Comparison of ENCODE assay signal across 17 cellular contexts in genomic region chr3:168341192-168341816, GRCh38.
DNase-seq lines count a peak whose midpoint lies in the region; ATAC-seq and TF ChIP-seq lines count a peak whose summit lies in the region.
"Had no signal": no experiment of that assay in that cellular context is flagged by ENCODE, and none has a peak within 500 bp of the region (broad histone marks: within the 10 kb centered on the region; RNA-seq: fewer than 3 reads in every experiment).

No MANE protein-coding gene starts in this region.

- no peak for ATAC-seq in activated CD8-positive, alpha-beta memory T cell treated with anti-CD3 and anti-CD28 coated beads, Interleukin-2, amount 10 ng/mL, durations not matched to agents 7 days and 5 days
- no peak for ATAC-seq in GM18517 (IDR thresholded peaks at IDR 0.05; ENCODE audit: unreplicated experiment)
- ATAC-seq: T-helper 17 cell had no signal

- H3K36me3 Mint-ChIP-seq in activated CD8-positive, alpha-beta memory T cell treated with anti-CD3 and anti-CD28 coated beads, Interleukin-2, amount 10 ng/mL, durations not matched to agents 7 days and 5 days: no peaks in the 10 kb centered on the region

- DNase-seq in AG20443 (ENCODE audit: low spot score) (peak; percentile 37), M059J (ENCODE audit: low read depth) (peak; percentile 4), choroid plexus epithelial cell (ENCODE audit: low read depth) (peak; percentile 79), NCI-H1436 (lab: John Stamatoyannopoulos, UW) (no peak), hepatic stellate cell (ENCODE audit: low spot score) (no peak)
- no peak for DNase-seq in activated CD8-positive, alpha-beta memory T cell treated with anti-CD3 and anti-CD28 coated beads, Interleukin-2, amount 10 ng/mL, durations not matched to agents 7 days and 5 days
- DNase-seq: activated naive CD4-positive, alpha-beta T cell treated with Interleukin-2 at 50 U/mL for 16 hours; cortex of kidney; KG1; lower lobe of right lung; NCI-H2081 treated with DMSO at 0.1 percent for 48 hours; pancreas; stimulated activated CD4-positive, alpha-beta T cell treated with anti-CD3 and anti-CD28 coated beads, Interleukin-2, amount 100 ng/mL, for 24 hours; T-helper 17 cell had no signal

- H4K20me1 ChIP-seq in neural cell (ENCODE audit: insufficient read depth): no peaks in the 10 kb centered on the region

- H3K27ac Mint-ChIP-seq in activated CD8-positive, alpha-beta memory T cell treated with anti-CD3 and anti-CD28 coated beads, Interleukin-2, amount 10 ng/mL, durations not matched to agents 7 days and 5 days: no peak overlapping the region
- H3K27ac Mint-ChIP-seq: T-helper 17 cell had no signal

- no peaks in the 10 kb centered on the region for H3K4me1 Mint-ChIP-seq in activated CD8-positive, alpha-beta memory T cell treated with anti-CD3 and anti-CD28 coated beads, Interleukin-2, amount 10 ng/mL, durations not matched to agents 7 days and 5 days
- H3K4me1 Mint-ChIP-seq: T-helper 17 cell had no signal

- H3K27me3 Mint-ChIP-seq in activated CD8-positive, alpha-beta memory T cell treated with anti-CD3 and anti-CD28 coated beads, Interleukin-2, amount 10 ng/mL, durations not matched to agents 7 days and 5 days: no peaks in the 10 kb centered on the region
- H3K27me3 Mint-ChIP-seq: T-helper 17 cell had no signal

- H3K9ac ChIP-seq in neural cell (ENCODE audit: low read length): no peak overlapping the region

- peak; percentile 59 for TF ChIP-seq EP300 in neural cell (conservative IDR thresholded peaks at IDR 0.05; ENCODE audit: poor library complexity, severe bottlenecking)

- H3K4me3 Mint-ChIP-seq in activated CD8-positive, alpha-beta memory T cell treated with anti-CD3 and anti-CD28 coated beads, Interleukin-2, amount 10 ng/mL, durations not matched to agents 7 days and 5 days: no peak overlapping the region
- H3K4me3 Mint-ChIP-seq: T-helper 17 cell had no signal

- no peak overlapping the region for H2AFZ ChIP-seq in neural cell (ENCODE audit: low read depth, low read length)

- H3K4me3 ChIP-seq in choroid plexus epithelial cell (ENCODE audit: low read depth, low read length) (no peak overlapping the region), neural cell (ENCODE audit: low read length) (peak overlapping the region; percentile 41)
- H3K4me3 ChIP-seq: lower lobe of right lung, pancreas had no signal

- H3K79me2 ChIP-seq in neural cell (replicated peaks; ENCODE audit: insufficient read depth, low read length): no peaks in the 10 kb centered on the region

- peak overlapping the region; percentile 9 for H3K27ac ChIP-seq in neural cell (ENCODE audit: low read length)
- H3K27ac ChIP-seq: C4-2B, lower lobe of right lung, pancreas had no signal

- TF ChIP-seq RAD21 in neural cell (conservative IDR thresholded peaks at IDR 0.05): no peak

- CTCF ChIA-PET in activated CD8-positive, alpha-beta memory T cell treated with anti-CD3 and anti-CD28 coated beads, Interleukin-2, amount 10 ng/mL, durations not matched to agents 7 days and 5 days (lab: Charles Lee): no interaction called here

- H3K27me3 ChIP-seq in neural cell (ENCODE audit: insufficient read depth, low read depth, low read length): no peaks in the 10 kb centered on the region
- H3K27me3 ChIP-seq: pancreas had no signal

- H3K4me2 ChIP-seq in neural cell (ENCODE audit: low read length): peak overlapping the region; percentile 31

- no peaks in the 10 kb centered on the region for H3F3A ChIP-seq in neural cell (ENCODE audit: insufficient read depth, low read length, poor library complexity, severe bottlenecking)

- no peaks in the 10 kb centered on the region for H3K9me3 Mint-ChIP-seq in activated CD8-positive, alpha-beta memory T cell treated with anti-CD3 and anti-CD28 coated beads, Interleukin-2, amount 10 ng/mL, durations not matched to agents 7 days and 5 days (ENCODE audit: low read depth)

- TF ChIP-seq CTCF in choroid plexus epithelial cell (conservative IDR thresholded peaks at IDR 0.05; ENCODE audit: low read depth, low read length): no peak
- no peak for TF ChIP-seq CTCF in neural cell (IDR thresholded peaks at IDR 0.05; ENCODE audit: poor library complexity, severe bottlenecking)

- no peaks in the 10 kb centered on the region for H3K9me3 ChIP-seq in neural cell (ENCODE audit: low read length)
- H3K9me3 ChIP-seq: lower lobe of right lung, pancreas had no signal

- no peaks in the 10 kb centered on the region for H3K9me2 ChIP-seq in neural cell (ENCODE audit: insufficient read depth, low read length)

- H3K36me3 ChIP-seq in neural cell (ENCODE audit: insufficient read depth, low read length): no peaks in the 10 kb centered on the region
- H3K36me3 ChIP-seq: lower lobe of right lung, pancreas had no signal

TF ChIP-seq in neural cell, 6 proteins besides CTCF, POLR2A, EP300 and RAD21:
- TF ChIP-seq SMC3 (conservative IDR thresholded peaks at IDR 0.05; ENCODE audit: poor library complexity) (no peak), POLR2AphosphoS5 (IDR thresholded peaks at IDR 0.05) (peak; percentile 36)

Comparison
In these comparisons a context has a peak if more than half of its experiments do, and no peak if none do; other contexts are left out.
1. DNase-seq: peak in AG20443 (single experiment), M059J (single experiment) and choroid plexus epithelial cell (single experiment); none in NCI-H1436 (single experiment), hepatic stellate cell (single experiment) and activated CD8-positive, alpha-beta memory T cell treated with anti-CD3 and anti-CD28 coated beads, Interleukin-2, amount 10 ng/mL, durations not matched to agents 7 days and 5 days (single experiment).